Comparison of ENCODE assay signal across 22 cellular contexts in the genomic region with DNA sequence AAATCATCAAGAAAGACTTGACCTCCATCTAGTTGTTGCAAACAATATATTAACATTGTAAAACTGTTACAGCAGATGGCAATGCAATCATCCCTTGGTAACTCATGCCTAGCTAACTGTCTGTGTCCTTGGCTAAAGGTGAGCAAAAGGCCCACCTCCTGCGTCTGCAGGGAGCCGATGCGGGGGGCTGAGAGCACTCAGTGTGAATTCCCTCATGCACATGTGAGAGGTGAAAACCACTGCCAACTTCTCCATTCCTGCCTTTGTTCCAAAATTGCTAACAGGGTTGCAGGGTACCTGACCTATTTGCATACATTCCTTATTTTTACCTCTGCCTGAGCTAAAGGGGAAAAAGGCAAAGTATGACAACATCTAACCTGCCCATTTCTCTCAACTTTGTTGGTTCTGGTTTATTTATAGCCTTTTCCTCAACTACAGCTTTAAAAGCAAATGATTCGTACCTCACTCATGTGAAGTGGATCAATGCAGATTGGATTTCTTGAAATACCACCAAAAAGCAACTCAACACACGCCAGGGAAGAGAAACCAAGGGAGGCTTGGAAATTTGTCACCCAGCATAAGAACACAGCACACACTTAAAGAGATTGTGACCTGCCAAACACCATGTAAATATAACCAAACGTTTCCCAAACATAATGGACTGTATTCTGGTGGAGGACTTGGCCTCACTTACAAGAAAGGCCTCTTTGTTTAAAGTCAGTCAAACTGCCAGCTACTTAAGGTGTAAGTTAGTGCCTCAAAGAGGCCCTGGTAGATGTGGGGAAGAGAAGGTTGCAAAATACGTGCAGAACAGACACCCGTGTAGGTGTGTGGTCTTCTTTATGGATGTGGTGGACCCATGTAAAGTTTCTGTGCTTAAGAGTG.
DNase-seq lines count a peak whose midpoint lies in the region; ATAC-seq and TF ChIP-seq lines count a peak whose summit lies in the region.
"Had no signal": no experiment of that assay in that cellular context is flagged by ENCODE, and none has a peak within 500 bp of the region (broad histone marks: within the 10 kb centered on the region; RNA-seq: fewer than 3 reads in every experiment).

No MANE protein-coding gene starts in this region.

- no peaks in the 10 kb centered on the region for H3K79me2 ChIP-seq in mammary epithelial cell (ENCODE audit: insufficient read depth, low read length)

- H3K9me3 ChIP-seq in mammary epithelial cell (replicated peaks; ENCODE audit: insufficient read depth, low read length) = no peaks in the 10 kb centered on the region
- H3K9me3 ChIP-seq: mucosa of descending colon, SJSA1, upper lobe of left lung had no signal

- H3K4me1 ChIP-seq in mammary epithelial cell (ENCODE audit: insufficient read depth, low read length) = no peaks in the 10 kb centered on the region

- ATAC-seq in memory B cell (ENCODE audit: low read depth) = no peak
- ATAC-seq in HG02852 (IDR thresholded peaks at IDR 0.05; ENCODE audit: unreplicated experiment) = no peak
- ATAC-seq in GM19328 (IDR thresholded peaks at IDR 0.05; ENCODE audit: unreplicated experiment) = no peak
- ATAC-seq: esophagus mucosa, left colon, mucosa of descending colon had no signal

- H3K4me2 ChIP-seq in mammary epithelial cell (ENCODE audit: insufficient read depth, low read depth, low read length) = no peak overlapping the region
- H3K4me2 ChIP-seq: BLaER1 had no signal

- H3K4me1 Mint-ChIP-seq in MCF 10A (ENCODE audit: insufficient read depth, unreplicated experiment) = peaks cover 20% of the 10 kb centered on the region
- no peaks in the 10 kb centered on the region for H3K4me1 Mint-ChIP-seq in memory B cell
- H3K4me1 Mint-ChIP-seq: activated CD4-positive, alpha-beta memory T cell treated with anti-CD3 and anti-CD28 coated beads, Interleukin-2, amount 10 ng/mL, durations not matched to agents 7 days and 5 days had no signal

- no peak overlapping the region for H3K4me3 ChIP-seq in mammary epithelial cell (replicated peaks in 1 of 3; ENCODE audit: insufficient read depth in 1 of 3, low read depth in 2 of 3, low read length in 3 of 3)
- H3K4me3 ChIP-seq: BLaER1, mucosa of descending colon, SJSA1, upper lobe of left lung had no signal

- no peak overlapping the region for H3K4me3 Mint-ChIP-seq in MCF 10A (ENCODE audit: unreplicated experiment)
- H3K4me3 Mint-ChIP-seq in memory B cell = no peak overlapping the region
- H3K4me3 Mint-ChIP-seq: activated CD4-positive, alpha-beta memory T cell treated with anti-CD3 and anti-CD28 coated beads, Interleukin-2, amount 10 ng/mL, durations not matched to agents 7 days and 5 days had no signal

- no peak overlapping the region for H3K27ac Mint-ChIP-seq in MCF 10A (ENCODE audit: low read depth, unreplicated experiment)
- peak overlapping the region; percentile 18 for H3K27ac Mint-ChIP-seq in memory B cell
- H3K27ac Mint-ChIP-seq: activated CD4-positive, alpha-beta memory T cell treated with anti-CD3 and anti-CD28 coated beads, Interleukin-2, amount 10 ng/mL, durations not matched to agents 7 days and 5 days had no signal

- no peaks in the 10 kb centered on the region for H4K20me1 ChIP-seq in mammary epithelial cell (ENCODE audit: insufficient read depth, low read length)
- H4K20me1 ChIP-seq: BLaER1 had no signal

- H3K27me3 Mint-ChIP-seq in MCF 10A (ENCODE audit: insufficient read depth, unreplicated experiment) = no peaks in the 10 kb centered on the region
- no peaks in the 10 kb centered on the region for H3K27me3 Mint-ChIP-seq in memory B cell
- H3K27me3 Mint-ChIP-seq: activated CD4-positive, alpha-beta memory T cell treated with anti-CD3 and anti-CD28 coated beads, Interleukin-2, amount 10 ng/mL, durations not matched to agents 7 days and 5 days had no signal

- H2AFZ ChIP-seq in mammary epithelial cell (ENCODE audit: low read depth, low read length) = no peak overlapping the region

- CTCF ChIA-PET in mammary epithelial cell (lab: Charles Lee; ENCODE audit: low non-redundant PET) = no interaction called here
- CTCF ChIA-PET in MCF 10A (lab: Yijun Ruan, JAX) = interaction anchor here (0.5 to 1.4 kb wide), 8 partner anchors 9 to 697 kb away, joined by 3 to 6 read pairs (median 4); no protein-coding TSS in a partner anchor

- no peaks in the 10 kb centered on the region for H3K27me3 ChIP-seq in mammary epithelial cell (ENCODE audit: insufficient read depth, low read length)
- H3K27me3 ChIP-seq: BLaER1, SJSA1, upper lobe of left lung had no signal

- 44% methylated on average over 5 of the region's 8 CpGs for WGBS in mammary epithelial cell (ENCODE audit: low coverage, missing lambda C conversion rate)

- no peak overlapping the region for H3K27ac ChIP-seq in mammary epithelial cell (ENCODE audit: insufficient read depth, low read depth, low read length)
- H3K27ac ChIP-seq: BLaER1, SJSA1, upper lobe of left lung had no signal

- in situ Hi-C loops in mammary epithelial cell (cut with MboI; ENCODE audit: low sequenced_read_pairs in 2 of 2) = no loop called here

- POLR2A ChIA-PET in MCF 10A (lab: Yijun Ruan, JAX) = no interaction called here

- H3K36me3 Mint-ChIP-seq in MCF 10A (ENCODE audit: insufficient read depth, unreplicated experiment) (no peaks in the 10 kb centered on the region), memory B cell (peaks cover 33% of the 10 kb centered on the region)

- no peaks in the 10 kb centered on the region for H3K36me3 ChIP-seq in mammary epithelial cell (ENCODE audit: insufficient read depth, low read length)
- H3K36me3 ChIP-seq: SJSA1 had no signal

- H3K9me3 Mint-ChIP-seq in MCF 10A (ENCODE audit: unreplicated experiment) (peaks cover 15% of the 10 kb centered on the region), memory B cell (peaks cover 3% of the 10 kb centered on the region)
- H3K9me3 Mint-ChIP-seq: activated CD4-positive, alpha-beta memory T cell treated with anti-CD3 and anti-CD28 coated beads, Interleukin-2, amount 10 ng/mL, durations not matched to agents 7 days and 5 days had no signal

- TF ChIP-seq CTCF in mammary epithelial cell (conservative IDR thresholded peaks at IDR 0.05 in 1 of 2, IDR thresholded peaks at IDR 0.05 in 1 of 2; ENCODE audit: extremely low read depth in 1 of 2, insufficient read depth in 1 of 2, low read depth in 1 of 2, low read length in 2 of 2) (no peak), MCF 10A (IDR thresholded peaks at IDR 0.05; ENCODE audit: unreplicated experiment) (no peak)

- dilution Hi-C loops in mammary epithelial cell (cut with HindIII; ENCODE audit: low sequenced_read_pairs) = no loop called here

- no TSS peak for BruUV-seq in mammary epithelial cell (replicated peaks; lab: Mats Ljungman, UMichigan)
- no TSS peak for BruUV-seq in MCF 10A (replicated peaks; lab: Mats Ljungman, UMichigan)

- intact Hi-C loops in mammary epithelial cell (cut with micrococcal nuclease) = no loop called here
- intact Hi-C loops in MCF 10A (cut with micrococcal nuclease) = no loop called here

- H3K9ac ChIP-seq in mammary epithelial cell (ENCODE audit: insufficient read depth, low read length) = no peak overlapping the region
- H3K9ac ChIP-seq: BLaER1 had no signal

- peak; percentile 4 for DNase-seq in mammary epithelial cell
- no peak for DNase-seq in MCF 10A (ENCODE audit: unreplicated experiment)
- DNase-seq in cerebellum (ENCODE audit: low spot score) = peak; percentile 12
- DNase-seq in memory B cell (ENCODE audit: low spot score in 2 of 2) = no peak
- no peak for DNase-seq in amniotic stem cell (lab: John Stamatoyannopoulos, UW)
- DNase-seq in HT-29 (ENCODE audit: low spot score) = no peak
- DNase-seq: 8988T; activated CD4-positive, alpha-beta memory T cell treated with anti-CD3 and anti-CD28 coated beads, Interleukin-2, amount 10 ng/mL, durations not matched to agents 7 days and 5 days; activated naive CD4-positive, alpha-beta T cell; anterior cingulate cortex; effector CD4-positive, alpha-beta T cell; left colon; mucosa of descending colon; NCI-H1930; NCI-H345; stimulated activated CD4-positive, alpha-beta T cell treated with anti-CD3 and anti-CD28 coated beads, Interleukin-4, amount 100 ng/mL, for 4 hours had no signal

Comparison
In these comparisons a context has a peak if more than half of its experiments do, and no peak if none do; other contexts are left out.
1. DNase-seq: peak in mammary epithelial cell (single experiment) and cerebellum (single experiment); none in MCF 10A (single experiment), memory B cell (0 of 2), amniotic stem cell (single experiment) and HT-29 (single experiment).